Comparison of ENCODE assay signal across 1 cellular context in the genomic region with DNA sequence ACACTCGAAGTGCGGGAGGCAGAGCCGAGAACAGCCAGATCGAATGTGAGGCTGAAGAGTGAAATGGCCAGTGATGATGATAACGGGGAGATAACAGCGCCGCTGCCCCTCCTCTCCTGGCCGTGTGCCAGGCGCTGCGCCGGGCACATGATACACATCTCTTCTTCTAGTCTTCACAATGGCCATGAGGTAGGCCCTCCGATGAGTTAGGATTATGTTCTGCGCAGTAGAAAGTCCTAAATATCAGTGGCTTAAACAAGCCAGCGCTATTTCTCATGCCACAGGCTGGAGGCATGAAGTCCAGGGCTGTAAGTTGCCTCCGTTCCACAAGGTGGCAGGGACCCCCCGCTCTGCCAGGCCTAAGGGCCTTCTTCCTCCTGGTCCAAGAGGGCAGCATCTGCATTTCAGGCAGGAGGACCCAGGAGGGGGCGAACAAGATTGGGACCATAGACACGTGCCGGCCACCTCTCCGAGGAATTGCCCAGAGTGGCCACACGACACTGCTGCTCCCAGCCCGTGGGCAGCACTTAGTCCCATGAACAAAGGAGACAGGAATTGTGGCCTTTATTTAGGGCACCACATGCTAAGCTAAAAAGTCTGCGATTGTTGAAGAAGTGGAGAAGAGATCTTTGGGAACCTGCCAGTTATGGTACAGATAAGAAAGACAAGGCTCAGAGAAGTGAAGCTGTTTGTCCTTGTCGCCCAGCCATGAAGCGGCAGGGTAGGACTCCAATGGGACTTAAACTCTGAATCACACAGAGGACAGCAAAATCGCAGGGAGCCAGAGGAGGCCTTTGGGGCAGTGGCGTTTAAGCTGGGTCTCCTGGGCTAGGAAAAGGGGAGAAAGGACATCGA.
A peak's percentile ranks its signal among the peaks of the same experiment; 100 is the strongest.
TF ChIP-seq lines count a peak whose summit lies in the region.

No MANE protein-coding gene starts in this region.

TF ChIP-seq in H1, 55 proteins besides CTCF, POLR2A, EP300 and RAD21:
- TF ChIP-seq, protein P1, sequence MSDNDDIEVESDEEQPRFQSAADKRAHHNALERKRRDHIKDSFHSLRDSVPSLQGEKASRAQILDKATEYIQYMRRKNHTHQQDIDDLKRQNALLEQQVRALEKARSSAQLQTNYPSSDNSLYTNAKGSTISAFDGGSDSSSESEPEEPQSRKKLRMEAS (IDR thresholded peaks at IDR 0.05): peak; percentile 44; the same call in 1 of the 2 replicates
- TF ChIP-seq SUZ12 (IDR thresholded peaks at IDR 0.05; ENCODE audit: low read length): no peak
TF ChIP-seq in H1: peak in this region for 1.
